Comparison of ENCODE assay signal across 10 cellular contexts in genomic region chr15:40493089-40493840, GRCh38. TPM values are rescaled to one million over a fixed set of nuclear protein-coding genes. Genes with fewer than 3 reads are reported as not detected.
DNase-seq lines count a peak whose midpoint lies in the region; ATAC-seq lines count a peak whose summit lies in the region.
"Had no signal": no experiment of that assay in that cellular context is flagged by ENCODE, and none has a peak within 500 bp of the region (broad histone marks: within the 10 kb centered on the region; RNA-seq: fewer than 3 reads in every experiment).

No MANE protein-coding gene starts in this region.

- no peaks in the 10 kb centered on the region for H3K27me3 Mint-ChIP-seq in activated naive CD4-positive, alpha-beta T cell treated with anti-CD3 and anti-CD28 coated beads, Interleukin-2, amount 50 U/mL, for 24 hours
- H3K27me3 Mint-ChIP-seq: brain had no signal

- no peaks in the 10 kb centered on the region for H3K36me3 Mint-ChIP-seq in activated naive CD4-positive, alpha-beta T cell treated with anti-CD3 and anti-CD28 coated beads, Interleukin-2, amount 50 U/mL, for 24 hours
- H3K36me3 Mint-ChIP-seq: brain had no signal

- H3K27ac Mint-ChIP-seq in activated naive CD4-positive, alpha-beta T cell treated with anti-CD3 and anti-CD28 coated beads, Interleukin-2, amount 50 U/mL, for 24 hours = peak overlapping the region; percentile 73
- H3K27ac Mint-ChIP-seq: brain had no signal

- peak; percentile 69 for DNase-seq in Jurkat, Clone E6-1 (ENCODE audit: low read depth, low spot score)
- DNase-seq in T-helper 2 cell (peak in 3 of 5 experiments; percentile 21 to 78 (median 45)), Kasumi-1 (lab: John Stamatoyannopoulos, UW) (no peak), ureter (ENCODE audit: low spot score) (no peak), D341Med (ENCODE audit: low spot score) (no peak)
- DNase-seq in stimulated activated CD4-positive, alpha-beta T cell treated with anti-CD3 and anti-CD28 coated beads, Interleukin-4, amount 100 ng/mL, for 4 hours = peak; percentile 46 to 79
- DNase-seq: NCI-H345 had no signal

- H3K9me3 Mint-ChIP-seq in activated naive CD4-positive, alpha-beta T cell treated with anti-CD3 and anti-CD28 coated beads, Interleukin-2, amount 50 U/mL, for 24 hours = no peaks in the 10 kb centered on the region
- H3K9me3 Mint-ChIP-seq: brain had no signal

- H3K4me3 ChIP-seq in Jurkat, Clone E6-1 (ENCODE audit: low read length) = no peak overlapping the region

- peak overlapping the region; percentile 19 for H3K4me3 Mint-ChIP-seq in activated naive CD4-positive, alpha-beta T cell treated with anti-CD3 and anti-CD28 coated beads, Interleukin-2, amount 50 U/mL, for 24 hours
- H3K4me3 Mint-ChIP-seq: brain had no signal

- ATAC-seq in GM19467 (IDR thresholded peaks at IDR 0.05; ENCODE audit: unreplicated experiment) = no peak

- H3K4me1 Mint-ChIP-seq in activated naive CD4-positive, alpha-beta T cell treated with anti-CD3 and anti-CD28 coated beads, Interleukin-2, amount 50 U/mL, for 24 hours = peaks cover 36% of the 10 kb centered on the region

RNA-seq across cellular contexts. Expression of gene CHST14, which starts 22.5 kb away (rescaled TPM):
- polyA plus RNA-seq in Jurkat, Clone E6-1 (2012; ENCODE audit: insufficient read depth, insufficient read length) = 22.4 TPM
- total RNA-seq in ureter = 18.0 TPM

RNA-seq across cellular contexts. Expression of gene BAHD1, which starts 52.5 kb away (rescaled TPM):
- polyA plus RNA-seq in Jurkat, Clone E6-1 (2012; ENCODE audit: insufficient read depth, insufficient read length) = 25.8 TPM
- 29.0 TPM for total RNA-seq in ureter

Comparison
In these comparisons a context has a peak if more than half of its experiments do, and no peak if none do; other contexts are left out.
1. DNase-seq: peak in Jurkat, Clone E6-1 (single experiment), T-helper 2 cell (3 of 5) and stimulated activated CD4-positive, alpha-beta T cell treated with anti-CD3 and anti-CD28 coated beads, Interleukin-4, amount 100 ng/mL, for 4 hours (2 of 2); none in Kasumi-1 (0 of 2), ureter (single experiment) and D341Med (single experiment).